8 cellular contexts compared by ENCODE assay signal in the genomic region with DNA sequence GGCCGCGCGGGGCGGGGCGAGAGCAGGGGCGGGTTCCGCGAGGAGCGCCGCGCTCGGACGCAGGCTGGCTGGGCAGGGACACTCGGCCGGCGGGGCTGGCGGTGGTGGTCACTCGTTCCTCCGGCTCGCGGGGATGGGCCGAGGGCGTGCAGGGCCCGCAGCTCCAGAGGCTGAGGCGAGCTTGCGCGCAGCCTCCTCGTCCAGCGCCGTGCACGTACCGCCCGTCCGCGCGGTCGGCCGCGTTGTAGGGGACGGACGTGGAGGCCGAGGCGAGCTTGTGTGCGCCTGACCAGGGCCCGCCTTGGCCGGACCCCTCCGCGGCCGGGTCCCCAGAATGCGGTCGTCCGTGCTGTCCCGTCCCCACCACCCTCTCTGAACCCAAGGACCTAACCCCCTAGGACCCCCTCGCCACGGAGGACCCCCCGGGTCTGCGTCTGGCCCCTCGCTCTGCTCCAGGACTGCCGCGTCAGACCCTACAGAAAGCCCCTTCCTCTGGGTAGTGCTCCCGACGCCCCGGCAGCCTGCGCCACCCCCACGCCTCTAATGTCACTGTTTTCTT. TPM values are rescaled to one million over a fixed set of nuclear protein-coding genes. Genes with fewer than 3 reads are reported as not detected.
A peak's percentile ranks its signal among the peaks of the same experiment; 100 is the strongest.
DNase-seq lines count a peak whose midpoint lies in the region; ATAC-seq, FAIRE-seq and TF ChIP-seq lines count a peak whose summit lies in the region.

No MANE protein-coding gene starts in this region.

- WGBS in HepG2 (ENCODE audit: low lambda C conversion rate): 85% methylated on average over 40 of the region's 65 CpGs

- H3K36me3 ChIP-seq in HepG2 (replicated peaks in 1 of 2; ENCODE audit: control insufficient read depth in 1 of 2, insufficient read depth in 2 of 2, low read length in 2 of 2) (no peaks in the 10 kb centered on the region), tibial artery (no peaks in the 10 kb centered on the region)

- H3K9ac ChIP-seq in HepG2 (ENCODE audit: insufficient read depth, low read depth, low read length): no peak overlapping the region

- 0 out of 2 replicates have a peak overlapping the region, but pooled peaks have one; percentile 23 for H3K4me2 ChIP-seq in HepG2 (ENCODE audit: low read depth, low read length)

- H3K4me1 ChIP-seq in HepG2 (ENCODE audit: insufficient read depth, low read length) (peaks cover 21% of the 10 kb centered on the region), tibial artery (peaks cover 0 to 16% (median 13%) of the 10 kb centered on the region in 4 donors)

- peaks cover 4 to 37% of the 10 kb centered on the region in 2 experiments; a peak in 3 of 5 replicates for H3K27me3 ChIP-seq in HepG2 (ENCODE audit: control insufficient read depth in 1 of 2, insufficient read depth in 2 of 2, low read length in 2 of 2)
- H3K27me3 ChIP-seq in tibial artery: no peaks in the 10 kb centered on the region

- H4K20me1 ChIP-seq in HepG2 (ENCODE audit: insufficient read depth, low read length): no peaks in the 10 kb centered on the region

- TF ChIP-seq RAD21 in HepG2 (CRISPR knock-in tag; IDR thresholded peaks at IDR 0.05): no peak

- in situ Hi-C loops in astrocyte of the spinal cord (cut with HindIII; ENCODE audit: low sequenced_read_pairs): no loop called here
- in situ Hi-C loops in HepG2 (cut with HindIII; ENCODE audit: extremely low pct_ligation_motif_present, low pct_unique_long_range_greater_than_20kb): no loop called here

- H2AFZ ChIP-seq in HepG2 (ENCODE audit: low read length): no peak overlapping the region

- no peak for TF ChIP-seq POLR2A in HepG2 (IDR thresholded peaks at IDR 0.05; ENCODE audit: insufficient read depth in 1 of 2, low read depth in 2 of 2, low read length in 2 of 2)

- POLR2A ChIA-PET in HepG2 (lab: Yijun Ruan, JAX): interaction anchor here (1.4 kb wide), 2 partner anchors 11 to 70 kb away, joined by 3 to 4 read pairs; no protein-coding TSS in a partner anchor

- no TSS peak for BruUV-seq in HepG2 (replicated peaks; lab: Mats Ljungman, UMichigan)

- intact Hi-C loops in activated CD4-positive, alpha-beta T cell treated with anti-CD3 and anti-CD28 coated beads, Interleukin-2, amount 10 ng/mL, durations not matched to agents 24 days and 14 days (cut with micrococcal nuclease): no loop called here
- intact Hi-C loops in HepG2 (cut with micrococcal nuclease; ENCODE audit: unreplicated experiment): no loop called here
- intact Hi-C loops in tibial artery (cut with DNase I; ENCODE audit: low total_unique reads): loop anchor here (5.0 kb wide), 1 partner anchor 131 kb away; a partner anchor contains a TSS

- DNase-seq in activated CD4-positive, alpha-beta T cell treated with anti-CD3 and anti-CD28 coated beads, Interleukin-2, amount 10 ng/mL, durations not matched to agents 24 days and 14 days: no peak
- no peak for DNase-seq in activated CD4-positive, alpha-beta T cell treated with anti-CD3 and anti-CD28 coated beads, Interleukin-2, amount 50 U/mL, for 4 hours
- DNase-seq in astrocyte of the spinal cord (ENCODE audit: low read depth, low spot score): no peak
- no peak for DNase-seq in HepG2 (ENCODE audit: low spot score)
- no peak for DNase-seq in tibial artery
- DNase-seq in Ammon's horn (ENCODE audit: low spot score): no peak
- DNase-seq in SK-N-DZ (ENCODE audit: low spot score): no peak
- no peak for DNase-seq in central memory CD4-positive, alpha-beta T cell

- TF ChIP-seq CTCF in astrocyte of the spinal cord (IDR thresholded peaks at IDR 0.05; ENCODE audit: low read depth, low read length): no peak
- no peak for TF ChIP-seq CTCF in HepG2 (CRISPR knock-in tag; IDR thresholded peaks at IDR 0.05)
- TF ChIP-seq CTCF in tibial artery (IDR thresholded peaks at IDR 0.05): no peak

- H3K4me3 ChIP-seq in astrocyte of the spinal cord (ENCODE audit: low read depth, low read length) (peak overlapping the region; percentile 29), HepG2 (replicated peaks in 1 of 3; ENCODE audit: insufficient read depth in 1 of 3, low read depth in 2 of 3, low read length in 3 of 3) (peak overlapping the region in 1 of 3 experiments; percentile 16; a peak in 1 of 6 replicates), tibial artery (peak overlapping the region; percentile 64 to 78)

- no peak overlapping the region for H3K27ac Mint-ChIP-seq in activated CD4-positive, alpha-beta T cell treated with anti-CD3 and anti-CD28 coated beads, Interleukin-2, amount 10 ng/mL, durations not matched to agents 24 days and 14 days

- no peak for FAIRE-seq in HepG2 (lab: Jason Lieb, UNC)

- no peaks in the 10 kb centered on the region for H3K9me3 Mint-ChIP-seq in activated CD4-positive, alpha-beta T cell treated with anti-CD3 and anti-CD28 coated beads, Interleukin-2, amount 10 ng/mL, durations not matched to agents 24 days and 14 days

- peak overlapping the region; percentile 49 for H3K4me3 Mint-ChIP-seq in activated CD4-positive, alpha-beta T cell treated with anti-CD3 and anti-CD28 coated beads, Interleukin-2, amount 10 ng/mL, durations not matched to agents 24 days and 14 days

- ATAC-seq in HepG2: no peak

- H3K9me3 ChIP-seq in HepG2 (ENCODE audit: low read length): no peaks in the 10 kb centered on the region
- no peaks in the 10 kb centered on the region for H3K9me3 ChIP-seq in tibial artery

- H3K27ac ChIP-seq in HepG2 (ENCODE audit: extremely low read length, insufficient read depth, low read length) (no peak overlapping the region), tibial artery (peak overlapping the region; percentile 69 to 71)

- TF ChIP-seq EP300 in HepG2 (IDR thresholded peaks at IDR 0.05; ENCODE audit: low read depth in 2 of 2, low read length in 2 of 2) (no peak), HepG2 (CRISPR knock-in tag; IDR thresholded peaks at IDR 0.05; ENCODE audit: borderline replicate concordance) (no peak)

- CTCF ChIA-PET in HepG2 (lab: Yijun Ruan, JAX; ENCODE audit: low intra/inter-chr PET ratio, low total read pairs): no interaction called here

- H3K79me2 ChIP-seq in HepG2 (ENCODE audit: insufficient read depth, low read length): no peaks in the 10 kb centered on the region

- peaks cover 17% of the 10 kb centered on the region for H3K4me1 Mint-ChIP-seq in activated CD4-positive, alpha-beta T cell treated with anti-CD3 and anti-CD28 coated beads, Interleukin-2, amount 10 ng/mL, durations not matched to agents 24 days and 14 days

- no peaks in the 10 kb centered on the region for H3K36me3 Mint-ChIP-seq in activated CD4-positive, alpha-beta T cell treated with anti-CD3 and anti-CD28 coated beads, Interleukin-2, amount 10 ng/mL, durations not matched to agents 24 days and 14 days (ENCODE audit: low read depth)

- peaks cover 25% of the 10 kb centered on the region for H3K27me3 Mint-ChIP-seq in activated CD4-positive, alpha-beta T cell treated with anti-CD3 and anti-CD28 coated beads, Interleukin-2, amount 10 ng/mL, durations not matched to agents 24 days and 14 days

TF ChIP-seq in HepG2, 621 proteins besides CTCF, POLR2A, EP300 and RAD21 (continues in another document):
- TF ChIP-seq KDM3A (CRISPR knock-in tag; IDR thresholded peaks at IDR 0.05; ENCODE audit: low read depth) (no peak), NFYC (CRISPR knock-in tag; IDR thresholded peaks at IDR 0.05) (no peak), ZNF547 (CRISPR knock-in tag; IDR thresholded peaks at IDR 0.05) (0 out of 2 replicates have a peak, but pooled peaks have one; percentile 3), SAP130 (CRISPR knock-in tag; IDR thresholded peaks at IDR 0.05; ENCODE audit: low read depth) (no peak), ZNF674 (CRISPR knock-in tag; IDR thresholded peaks at IDR 0.05; ENCODE audit: low read depth) (no peak), DNMT1 (CRISPR knock-in tag; IDR thresholded peaks at IDR 0.05) (peak; percentile 74; the same call in 1 of the 2 replicates)

RNA-seq across cellular contexts. Expression of a gene that starts 0.6 kb away (rescaled TPM):
- 0.61 and 1.3 TPM in 2 replicates for total RNA-seq in activated CD4-positive, alpha-beta T cell treated with anti-CD3 and anti-CD28 coated beads, Interleukin-2, amount 10 ng/mL, durations not matched to agents 24 days and 14 days
- total RNA-seq in HepG2 (2016; rRNA removed; fragmentation: Illumina TruSeq; extraction: Trizol): 0.21 and 0.33 TPM in 2 replicates
- total RNA-seq in HepG2 (2016; cell fraction: cytosol; rRNA removed; fragmentation: Illumina TruSeq; extraction: Trizol; ENCODE audit: low read depth): 0.97 and 1.2 TPM in 2 replicates
- total RNA-seq in HepG2 (2016; cell fraction: insoluble cytoplasmic fraction; rRNA removed; fragmentation: Illumina TruSeq; extraction: Trizol): 0.16 and 0.22 TPM in 2 replicates
- total RNA-seq in HepG2 (2016; cell fraction: membrane; rRNA removed; fragmentation: Illumina TruSeq; extraction: Trizol): 0.77 and 1.3 TPM in 2 replicates
- total RNA-seq in HepG2 (2016; cell fraction: nucleus; rRNA removed; fragmentation: Illumina TruSeq; extraction: Trizol): 0.12 and 0.13 TPM in 2 replicates
- 1.9 and 2.5 TPM in 2 replicates for polyA plus RNA-seq in HepG2 (2011; rRNA removed)
- 0.96 and 1.0 TPM in 2 replicates for polyA plus RNA-seq in HepG2 (2011; cell fraction: cytosol; rRNA removed)
- polyA plus RNA-seq in HepG2 (2011; cell fraction: nucleus; rRNA removed): 1.5 and 1.6 TPM in 2 replicates
- polyA plus RNA-seq in HepG2 (2012): 0.58 and 1.1 TPM in 2 replicates
- polyA plus RNA-seq in HepG2 (2016; cell fraction: cytosol; fragmentation: Illumina TruSeq; extraction: Trizol; ENCODE audit: low read depth): 0.79 and 1.7 TPM in 2 replicates
- 0.34 and 0.50 TPM in 2 replicates for polyA plus RNA-seq in HepG2 (2016; cell fraction: insoluble cytoplasmic fraction; fragmentation: Illumina TruSeq; extraction: Trizol; ENCODE audit: low read depth)
- 1.0 and 1.3 TPM in 2 replicates for polyA plus RNA-seq in HepG2 (2016; cell fraction: membrane; fragmentation: Illumina TruSeq; extraction: Trizol; ENCODE audit: low read depth)
- 0.42 and 0.67 TPM in 2 replicates for polyA plus RNA-seq in HepG2 (2016; cell fraction: nucleus; fragmentation: Illumina TruSeq; extraction: Trizol; ENCODE audit: insufficient read depth, low read depth)
- polyA minus RNA-seq in HepG2 (2011; rRNA and poly(A)+ RNA removed; ENCODE audit: low replicate concordance): 0.72 and 0.86 TPM in 2 replicates
- 0.69 and 0.70 TPM in 2 replicates for polyA minus RNA-seq in HepG2 (2011; cell fraction: cytosol; rRNA and poly(A)+ RNA removed)
- 0.77 and 1.6 TPM in 2 replicates for polyA minus RNA-seq in HepG2 (2011; cell fraction: nucleus; rRNA and poly(A)+ RNA removed)
- polyA plus RNA-seq in SK-N-DZ (2014; cell fraction: cytosol; rRNA removed): 23.2 and 29.1 TPM in 2 replicates
- 31.2 and 44.2 TPM in 2 replicates for polyA plus RNA-seq in SK-N-DZ (2014; cell fraction: nucleus; rRNA removed)
